32 cellular contexts compared by ENCODE assay signal in the genomic region with DNA sequence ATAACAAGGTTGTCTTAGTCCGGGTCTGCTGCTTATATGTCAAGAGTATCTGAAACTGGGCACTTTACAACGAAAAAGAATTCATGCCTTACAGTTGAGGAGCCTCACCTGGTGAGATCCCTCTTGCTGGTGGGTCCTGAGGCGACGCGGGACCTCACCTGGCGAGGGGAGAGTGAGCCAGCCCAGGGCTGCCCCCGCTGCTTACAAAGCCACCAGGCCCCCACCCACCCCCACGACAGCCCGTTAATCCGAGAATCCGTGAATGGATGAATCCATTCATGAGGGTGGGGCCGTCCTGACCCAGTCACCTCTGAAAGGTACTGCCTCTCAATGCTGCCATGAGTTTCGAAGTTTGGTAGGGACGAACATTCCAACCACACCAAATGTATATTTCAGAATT. TPM values are rescaled to one million over a fixed set of nuclear protein-coding genes. Genes with fewer than 3 reads are reported as not detected.
"Had no signal": no experiment of that assay in that cellular context is flagged by ENCODE, and none has a peak within 500 bp of the region (broad histone marks: within the 10 kb centered on the region; RNA-seq: fewer than 3 reads in every experiment).

No MANE protein-coding gene starts in this region.

- H3K4me3 ChIP-seq: body of pancreas, SK-N-MC had no signal

- H3K4me1 ChIP-seq: body of pancreas had no signal

- H3K27me3 ChIP-seq: ascending aorta, body of pancreas had no signal

- H3K9me3 ChIP-seq: ascending aorta, body of pancreas had no signal

- H3K27ac ChIP-seq: ascending aorta, body of pancreas, KMS-11, SK-N-MC had no signal

- H3K4me2 ChIP-seq: KMS-11 had no signal

- H3K36me3 Mint-ChIP-seq: activated CD8-positive, alpha-beta memory T cell treated with anti-CD3 and anti-CD28 coated beads, Interleukin-2, amount 10 ng/mL, durations not matched to agents 7 days and 5 days had no signal

- H3K9me3 Mint-ChIP-seq: activated B cell treated with CpG ODN at 0.5 μM for 24 hours; activated CD4-positive, alpha-beta T cell treated with anti-CD3 and anti-CD28 coated beads, Interleukin-2, amount 10 ng/mL, durations not matched to agents 24 days and 14 days; activated naive CD4-positive, alpha-beta T cell treated with anti-CD3 and anti-CD28 coated beads, Interleukin-2, amount 50 U/mL, for 24 hours; activated T-cell treated with anti-CD3 and anti-CD28 coated beads, Interleukin-2, amount 50 U/mL, for 24 hours; activated T-helper 1 cell treated with anti-CD3 and anti-CD28 coated beads, Interleukin-12 subunit alpha, Interleukin-12 subunit beta, Interleukin-2, Interleukin-4 antibody, amounts not matched to agents 30 ng/mL and 10 ng/mL and 1 ng/mL, durations not matched to agents 14 hours and 24 hours and 36 hours; T-cell had no signal

- H3K27ac Mint-ChIP-seq: activated B cell treated with CpG ODN at 0.5 μM for 24 hours; activated CD4-positive, alpha-beta T cell treated with anti-CD3 and anti-CD28 coated beads, Interleukin-2, amount 10 ng/mL, durations not matched to agents 24 days and 14 days; activated CD8-positive, alpha-beta memory T cell treated with anti-CD3 and anti-CD28 coated beads, Interleukin-2, amount 10 ng/mL, durations not matched to agents 7 days and 5 days; activated naive CD4-positive, alpha-beta T cell treated with anti-CD3 and anti-CD28 coated beads, Interleukin-2, amount 50 U/mL, for 24 hours; activated T-cell treated with anti-CD3 and anti-CD28 coated beads, Interleukin-2, amount 50 U/mL, for 24 hours; activated T-helper 1 cell treated with anti-CD3 and anti-CD28 coated beads, Interleukin-12 subunit alpha, Interleukin-12 subunit beta, Interleukin-2, Interleukin-4 antibody, amounts not matched to agents 30 ng/mL and 10 ng/mL and 1 ng/mL, durations not matched to agents 14 hours and 24 hours and 36 hours; T-cell had no signal

- H3K36me3 ChIP-seq: ascending aorta had no signal

- H3K27me3 Mint-ChIP-seq: activated B cell treated with CpG ODN at 0.5 μM for 24 hours; activated CD4-positive, alpha-beta T cell treated with anti-CD3 and anti-CD28 coated beads, Interleukin-2, amount 10 ng/mL, durations not matched to agents 24 days and 14 days; activated CD8-positive, alpha-beta memory T cell treated with anti-CD3 and anti-CD28 coated beads, Interleukin-2, amount 10 ng/mL, durations not matched to agents 7 days and 5 days; activated naive CD4-positive, alpha-beta T cell treated with anti-CD3 and anti-CD28 coated beads, Interleukin-2, amount 50 U/mL, for 24 hours; activated T-cell treated with anti-CD3 and anti-CD28 coated beads, Interleukin-2, amount 50 U/mL, for 24 hours; T-cell had no signal

- DNase-seq: activated B cell treated with CpG ODN at 0.5 μM for 24 hours; activated CD4-positive, alpha-beta T cell treated with anti-CD3 and anti-CD28 coated beads for 1 hour; activated CD4-positive, alpha-beta T cell treated with anti-CD3 and anti-CD28 coated beads, Interleukin-2, amount 10 ng/mL, durations not matched to agents 24 days and 14 days; activated CD4-positive, alpha-beta T cell treated with anti-CD3 and anti-CD28 coated beads, Interleukin-2, amount 50 U/mL, for 48 hours; activated CD8-positive, alpha-beta memory T cell treated with anti-CD3 and anti-CD28 coated beads, Interleukin-2, amount 10 ng/mL, durations not matched to agents 7 days and 5 days; activated effector memory CD4-positive, alpha-beta T cell treated with Interleukin-2 at 50 U/mL for 16 hours; activated naive CD4-positive, alpha-beta T cell; activated T-cell treated with anti-CD3 and anti-CD28 coated beads, Interleukin-2, amount 50 U/mL, for 24 hours; body of pancreas; MV-4-11; NCI-H1092 treated with DMSO at 0.1 percent for 48 hours; NCI-H1417 treated with DMSO at 0.1 percent for 48 hours; NCI-H1694; NCI-H2029; NCI-H2107; NCI-H2171 treated with DMSO at 0.1 percent for 48 hours; NCI-H226; NCI-H510A; NCI-H526 treated with DMSO at 0.1 percent for 48 hours; NCI-H82; T-cell; T-helper 2 cell; T1000 had no signal

- H3K4me3 Mint-ChIP-seq: activated B cell treated with CpG ODN at 0.5 μM for 24 hours; activated CD4-positive, alpha-beta T cell treated with anti-CD3 and anti-CD28 coated beads, Interleukin-2, amount 10 ng/mL, durations not matched to agents 24 days and 14 days; activated CD8-positive, alpha-beta memory T cell treated with anti-CD3 and anti-CD28 coated beads, Interleukin-2, amount 10 ng/mL, durations not matched to agents 7 days and 5 days; activated naive CD4-positive, alpha-beta T cell treated with anti-CD3 and anti-CD28 coated beads, Interleukin-2, amount 50 U/mL, for 24 hours; activated T-cell treated with anti-CD3 and anti-CD28 coated beads, Interleukin-2, amount 50 U/mL, for 24 hours; activated T-helper 1 cell treated with anti-CD3 and anti-CD28 coated beads, Interleukin-12 subunit alpha, Interleukin-12 subunit beta, Interleukin-2, Interleukin-4 antibody, amounts not matched to agents 30 ng/mL and 10 ng/mL and 1 ng/mL, durations not matched to agents 14 hours and 24 hours and 36 hours; T-cell had no signal

- ATAC-seq: activated CD8-positive, alpha-beta memory T cell treated with anti-CD3 and anti-CD28 coated beads, Interleukin-2, amount 10 ng/mL, durations not matched to agents 7 days and 5 days; body of pancreas; Right ventricle myocardium inferior; T-cell had no signal

- H3K4me1 Mint-ChIP-seq: activated B cell treated with CpG ODN at 0.5 μM for 24 hours; activated CD4-positive, alpha-beta T cell treated with anti-CD3 and anti-CD28 coated beads, Interleukin-2, amount 10 ng/mL, durations not matched to agents 24 days and 14 days; activated CD8-positive, alpha-beta memory T cell treated with anti-CD3 and anti-CD28 coated beads, Interleukin-2, amount 10 ng/mL, durations not matched to agents 7 days and 5 days; activated naive CD4-positive, alpha-beta T cell treated with anti-CD3 and anti-CD28 coated beads, Interleukin-2, amount 50 U/mL, for 24 hours; T-cell had no signal

RNA-seq across cellular contexts. Expression of gene F7, which starts 54.0 kb away (rescaled TPM):
- total RNA-seq: activated B cell treated with CpG ODN at 0.5 μM for 24 hours; activated CD4-positive, alpha-beta T cell treated with anti-CD3 and anti-CD28 coated beads, Interleukin-2, amount 10 ng/mL, durations not matched to agents 24 days and 14 days; activated CD8-positive, alpha-beta memory T cell treated with anti-CD3 and anti-CD28 coated beads, Interleukin-2, amount 10 ng/mL, durations not matched to agents 7 days and 5 days; activated T-helper 1 cell treated with anti-CD3 and anti-CD28 coated beads, Interleukin-12 subunit alpha, Interleukin-12 subunit beta, Interleukin-2, Interleukin-4 antibody, amounts not matched to agents 30 ng/mL and 10 ng/mL and 1 ng/mL, durations not matched to agents 14 hours and 24 hours and 36 hours; body of pancreas; MCF 10A; OCI-LY7; Right ventricle myocardium inferior; RPMI7951 had no signal
